10 cellular contexts compared by ENCODE assay signal in genomic region chr3:123695152-123695551, GRCh38.
DNase-seq lines count a peak whose midpoint lies in the region; ATAC-seq and TF ChIP-seq lines count a peak whose summit lies in the region.
"Had no signal": no experiment of that assay in that cellular context is flagged by ENCODE, and none has a peak within 500 bp of the region (broad histone marks: within the 10 kb centered on the region; RNA-seq: fewer than 3 reads in every experiment).

No MANE protein-coding gene starts in this region.

- H3K9me3 ChIP-seq in lung (ENCODE audit: control insufficient read depth in 2 of 2, insufficient read depth in 1 of 2, low read length in 1 of 2) = no peaks in the 10 kb centered on the region
- H3K9me3 ChIP-seq in smooth muscle cell (replicated peaks; ENCODE audit: low read depth) = no peaks in the 10 kb centered on the region

- WGBS in lung, 2 donors = 60 to 69% methylated on average over 2 of the region's 2 CpGs
- WGBS in smooth muscle cell (ENCODE audit: low lambda C conversion rate) = 63% methylated on average over 2 of the region's 2 CpGs

- DNase-seq in ELF-1 (ENCODE audit: low read depth, low spot score) (peak; percentile 34), coronary artery (ENCODE audit: low spot score) (no peak), lung (ENCODE audit: low spot score) (no peak), smooth muscle cell (lab: John Stamatoyannopoulos, UW; ENCODE audit: unreplicated experiment) (no peak)
- no peak for DNase-seq in activated naive CD4-positive, alpha-beta T cell treated with anti-CD3 and anti-CD28 coated beads, Interleukin-2, amount 50 U/mL, for 16 hours
- DNase-seq: NCI-H226 had no signal

- H3K4me2 ChIP-seq in smooth muscle cell = peak overlapping the region; percentile 25

- peaks cover 0 to 30% of the 10 kb centered on the region in 2 donors for H3K4me1 ChIP-seq in lung (ENCODE audit: control insufficient read depth in 2 of 2, insufficient read depth in 2 of 2, low read length in 2 of 2)
- H3K4me1 ChIP-seq in smooth muscle cell (ENCODE audit: low read depth) = peaks cover 21% of the 10 kb centered on the region

- no peaks in the 10 kb centered on the region for H3F3A ChIP-seq in smooth muscle cell (ENCODE audit: low read depth)

- no peak overlapping the region for H3K9ac ChIP-seq in smooth muscle cell (ENCODE audit: low read depth)

- no peaks in the 10 kb centered on the region for H3K36me3 ChIP-seq in lung (ENCODE audit: control insufficient read depth in 2 of 2, insufficient read depth in 2 of 2, low read length in 2 of 2)
- H3K36me3 ChIP-seq in smooth muscle cell (ENCODE audit: low read depth) = no peaks in the 10 kb centered on the region

- no peak overlapping the region for H2AFZ ChIP-seq in smooth muscle cell (ENCODE audit: low read depth)

- ATAC-seq in lung (ENCODE audit: insufficient read depth, low FRiP score) (no peak), GM18907 (IDR thresholded peaks at IDR 0.05; ENCODE audit: unreplicated experiment) (no peak), HG02588 (IDR thresholded peaks at IDR 0.05; ENCODE audit: unreplicated experiment) (no peak), GM18861 (IDR thresholded peaks at IDR 0.05; ENCODE audit: unreplicated experiment) (no peak)

- TF ChIP-seq CTCF in coronary artery (IDR thresholded peaks at IDR 0.05) (no peak), lung (IDR thresholded peaks at IDR 0.05; ENCODE audit: control extremely low read depth, extremely low read depth) (no peak), smooth muscle cell (IDR thresholded peaks at IDR 0.05; ENCODE audit: borderline replicate concordance, insufficient read depth, poor library complexity, severe bottlenecking) (no peak)

- no peaks in the 10 kb centered on the region for H3K27me3 ChIP-seq in lung (ENCODE audit: control insufficient read depth, insufficient read depth)
- H3K27me3 ChIP-seq in smooth muscle cell (ENCODE audit: low read depth) = no peaks in the 10 kb centered on the region

- peak overlapping the region; percentile 85 to 90 for H3K27ac ChIP-seq in coronary artery
- peak overlapping the region; percentile 57 to 82 for H3K27ac ChIP-seq in lung (ENCODE audit: low read depth in 1 of 2, low read length in 1 of 2)
- no peak overlapping the region for H3K27ac ChIP-seq in smooth muscle cell (ENCODE audit: low read depth)
- H3K27ac ChIP-seq: C4-2B had no signal

- H3K4me3 ChIP-seq in coronary artery (peak overlapping the region; percentile 81), lung (no peak overlapping the region), smooth muscle cell (no peak overlapping the region)

- no peaks in the 10 kb centered on the region for H4K20me1 ChIP-seq in smooth muscle cell (ENCODE audit: low read depth)

- H3K79me2 ChIP-seq in smooth muscle cell (ENCODE audit: low read depth) = no peaks in the 10 kb centered on the region
